In the genomic region with DNA sequence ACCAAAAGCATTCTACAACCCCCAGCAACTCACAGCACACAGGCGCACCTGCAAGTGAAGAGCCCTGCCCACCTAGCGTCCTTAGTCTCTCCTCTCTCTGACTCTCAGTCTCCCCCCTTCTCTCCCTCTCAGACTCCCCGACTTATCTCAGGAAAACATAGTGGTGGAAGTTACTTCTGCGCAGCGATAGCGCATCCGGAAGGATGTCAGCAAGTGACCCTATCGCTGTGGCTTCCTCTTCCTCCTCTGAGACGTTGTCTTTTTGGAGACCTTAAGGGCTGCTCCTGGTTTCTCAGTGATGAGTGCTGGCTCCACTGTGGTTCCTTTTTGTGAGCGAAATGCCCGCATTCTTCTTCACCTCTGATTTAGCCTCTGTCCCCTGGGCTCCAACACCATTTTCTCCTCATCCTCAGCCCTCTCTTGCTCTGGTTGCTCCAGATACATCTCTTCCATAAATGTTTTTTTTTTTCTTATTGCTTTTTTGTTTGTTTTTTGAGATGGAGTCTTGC, we compare ENCODE assay signal across 9 cellular contexts. TPM values are rescaled to one million over a fixed set of nuclear protein-coding genes. Genes with fewer than 3 reads are reported as not detected.
A peak's percentile ranks its signal among the peaks of the same experiment; 100 is the strongest.
DNase-seq lines count a peak whose midpoint lies in the region; ATAC-seq, FAIRE-seq and TF ChIP-seq lines count a peak whose summit lies in the region.
"Had no signal": no experiment of that assay in that cellular context is flagged by ENCODE, and none has a peak within 500 bp of the region (broad histone marks: within the 10 kb centered on the region; RNA-seq: fewer than 3 reads in every experiment).

No MANE protein-coding gene starts in this region.

- peaks cover 29% of the 10 kb centered on the region for H3K4me1 Mint-ChIP-seq in GM23338

- no peaks in the 10 kb centered on the region; the same call in 2 of the 3 replicates for H3K36me3 Mint-ChIP-seq in GM23338 (ENCODE audit: low read depth)

- H4K20me1 ChIP-seq in GM23338 (replicated peaks; ENCODE audit: insufficient read depth) = peaks cover 2% of the 10 kb centered on the region; the same call in 1 of the 2 replicates

- H3K27ac ChIP-seq in GM23338 (ENCODE audit: low read depth) (no peak overlapping the region), RWPE1 (peak overlapping the region; percentile 91), skin epidermis (peak overlapping the region in 17 of 21 experiments; percentile 21 to 86 (median 73))

- no peak for FAIRE-seq in GM19239 (lab: Jason Lieb, UNC)

- H3F3A ChIP-seq in GM23338 (replicated peaks; ENCODE audit: low read depth) = peaks cover 15% of the 10 kb centered on the region

- no peak overlapping the region for H2AFZ ChIP-seq in GM23338

- no peak overlapping the region for H3K4me3 ChIP-seq in GM23338
- peak overlapping the region in 3 of 7 experiments; percentile 51 to 61 (median 52) for H3K4me3 ChIP-seq in skin epidermis

- peaks cover 53% of the 10 kb centered on the region for H3K27me3 Mint-ChIP-seq in GM23338 (ENCODE audit: insufficient read depth, low read depth, poor library complexity)

- no peaks in the 10 kb centered on the region for H3K9me3 Mint-ChIP-seq in GM23338

- H3K79me2 ChIP-seq in GM23338 (replicated peaks; ENCODE audit: insufficient read depth) = peaks cover 8% of the 10 kb centered on the region; the same call in 1 of the 2 replicates

- no peak overlapping the region for H3K4me2 ChIP-seq in GM23338

- no peaks in the 10 kb centered on the region for H3K36me3 ChIP-seq in GM23338 (ENCODE audit: insufficient read depth)

- POLR2A ChIA-PET in RWPE1 (lab: Yijun Ruan, JAX; ENCODE audit: low non-redundant PET) = no interaction called here

- peak overlapping the region; percentile 45 for H3K4me3 Mint-ChIP-seq in GM23338

- no peaks in the 10 kb centered on the region for H3K9me2 ChIP-seq in GM23338 (ENCODE audit: insufficient read depth)

- ATAC-seq in GM23338 (no peak), GM19023 (IDR thresholded peaks at IDR 0.05; ENCODE audit: unreplicated experiment) (no peak)

- DNase-seq in GM23338 (ENCODE audit: low spot score) = no peak
- no peak for DNase-seq in RWPE1 (ENCODE audit: low spot score)
- DNase-seq in central memory CD4-positive, alpha-beta T cell = peak; percentile 21
- no peak for DNase-seq in NCI-H1436 (lab: John Stamatoyannopoulos, UW)
- DNase-seq in NCI-H1694 treated with DMSO at 0.1 percent for 48 hours (lab: John Stamatoyannopoulos, UW) = no peak
- no peak for DNase-seq in GM19239 (ENCODE audit: insufficient read length, low spot score)
- DNase-seq: SHP77 treated with DMSO at 0.1 percent for 48 hours had no signal

- H3K27me3 ChIP-seq in GM23338 (ENCODE audit: insufficient read depth) = peaks cover 36% of the 10 kb centered on the region

- no peak for TF ChIP-seq CTCF in GM23338 (conservative IDR thresholded peaks at IDR 0.05; ENCODE audit: low read depth in 2 of 2)
- no peak for TF ChIP-seq CTCF in RWPE1 (conservative IDR thresholded peaks at IDR 0.05; ENCODE audit: low read depth)

- H3K4me1 ChIP-seq in GM23338 (ENCODE audit: insufficient read depth) = peaks cover 5% of the 10 kb centered on the region; the same call in 1 of the 2 replicates

- CTCF ChIA-PET in RWPE1 (lab: Yijun Ruan, JAX) = no interaction called here

- H3K27ac Mint-ChIP-seq in GM23338 = no peak overlapping the region

TF ChIP-seq in GM23338, 12 proteins besides CTCF, POLR2A, EP300 and RAD21:
- TF ChIP-seq EZH2phosphoT487 (IDR thresholded peaks at IDR 0.05; ENCODE audit: unreplicated experiment) = no peak

RNA-seq across cellular contexts. Expression of a gene that starts 1.4 kb away (rescaled TPM):
- total RNA-seq in GM23338 (2014; rRNA removed; shearing (Covaris generic)) = 102 and 106 TPM in 2 replicates
- 82.8 and 88.0 TPM in 2 replicates for polyA plus RNA-seq in GM23338 (2016; fragmentation: Nextera tagmentation; extraction: Ambion mirVana)

RNA-seq across cellular contexts. Expression of a gene that starts 2.5 kb away (rescaled TPM):
- 9.9 and 14.6 TPM in 2 replicates for total RNA-seq in GM23338 (2014; rRNA removed; shearing (Covaris generic))
- 9.0 and 9.4 TPM in 2 replicates for polyA plus RNA-seq in GM23338 (2016; fragmentation: Nextera tagmentation; extraction: Ambion mirVana)

RNA-seq across cellular contexts. Expression of a gene that starts 13.1 kb away (rescaled TPM):
- 26.7 and 58.9 TPM in 2 replicates for total RNA-seq in GM23338 (2014; rRNA removed; shearing (Covaris generic))
- 72.2 and 95.5 TPM in 2 replicates for polyA plus RNA-seq in GM23338 (2016; fragmentation: Nextera tagmentation; extraction: Ambion mirVana)

RNA-seq across cellular contexts. Expression of a gene that starts 18.5 kb away (rescaled TPM):
- 1.4 and 4.2 TPM in 2 replicates for total RNA-seq in GM23338 (2014; rRNA removed; shearing (Covaris generic))
- 1.4 and 1.9 TPM in 2 replicates for polyA plus RNA-seq in GM23338 (2016; fragmentation: Nextera tagmentation; extraction: Ambion mirVana)

RNA-seq across cellular contexts. Expression of a gene that starts 52.8 kb away (rescaled TPM):
- 382 and 468 TPM in 2 replicates for total RNA-seq in GM23338 (2014; rRNA removed; shearing (Covaris generic))
- 298 and 319 TPM in 2 replicates for polyA plus RNA-seq in GM23338 (2016; fragmentation: Nextera tagmentation; extraction: Ambion mirVana)
